33 cellular contexts compared by ENCODE assay signal in genomic region chr10:99419688-99420087, GRCh38. TPM values are rescaled to one million over a fixed set of nuclear protein-coding genes. Genes with fewer than 3 reads are reported as not detected.
DNase-seq lines count a peak whose midpoint lies in the region; ATAC-seq and TF ChIP-seq lines count a peak whose summit lies in the region.
"Had no signal": no experiment of that assay in that cellular context is flagged by ENCODE, and none has a peak within 500 bp of the region (broad histone marks: within the 10 kb centered on the region; RNA-seq: fewer than 3 reads in every experiment).

No MANE protein-coding gene starts in this region.

- H3K36me3 Mint-ChIP-seq in activated T-helper 17 cell treated with anti-CD3 and anti-CD28 coated beads, Interleukin-2, amount 50 U/mL, for 72 hours (ENCODE audit: low read depth) = peaks cover 64% of the 10 kb centered on the region
- H3K36me3 Mint-ChIP-seq in WTC11 = peaks cover 36% of the 10 kb centered on the region
- peaks cover 37% of the 10 kb centered on the region for H3K36me3 Mint-ChIP-seq in activated T-helper 2 cell treated with anti-CD3 and anti-CD28 coated beads, Interferon-gamma antibody, Interleukin-2, Interleukin-4, amounts not matched to agents 10 μg/mL and 5 μg/mL and 100 μg/mL, durations not matched to agents 14 hours and 24 hours and 36 hours (ENCODE audit: low read depth)

- H3K4me1 ChIP-seq in left lung = no peaks in the 10 kb centered on the region
- H3K4me1 ChIP-seq: A549; BE2C; BLaER1; BLaER1 treated with 17β-estradiol and CSF1 and Interleukin-3, amounts not matched to agents 10 nM and 100 nM; Caco-2 had no signal

- ATAC-seq in activated T-helper 17 cell treated with anti-CD3 and anti-CD28 coated beads, Interleukin-2, amount 50 U/mL, for 72 hours (replicated peaks) = no peak
- ATAC-seq in left colon (peak; percentile 55), left lung (peak; percentile 17), WTC11 (no peak)
- ATAC-seq: CD8-positive, alpha-beta T cell had no signal

- POLR2A ChIA-PET in WTC11 (lab: Charles Lee) = no interaction called here

- H3K27ac Mint-ChIP-seq in activated T-helper 17 cell treated with anti-CD3 and anti-CD28 coated beads, Interleukin-2, amount 50 U/mL, for 72 hours = peak overlapping the region; percentile 18
- no peak overlapping the region for H3K27ac Mint-ChIP-seq in WTC11
- H3K27ac Mint-ChIP-seq in activated T-helper 2 cell treated with anti-CD3 and anti-CD28 coated beads, Interferon-gamma antibody, Interleukin-2, Interleukin-4, amounts not matched to agents 10 μg/mL and 5 μg/mL and 100 μg/mL, durations not matched to agents 14 hours and 24 hours and 36 hours = no peak overlapping the region
- H3K27ac Mint-ChIP-seq: B cell; CD4-positive, alpha-beta memory T cell; CD4-positive, alpha-beta T cell; CD4-positive, CD25-positive, alpha-beta regulatory T cell; CD8-positive, alpha-beta T cell had no signal

- no peaks in the 10 kb centered on the region for H3K27me3 Mint-ChIP-seq in activated T-helper 17 cell treated with anti-CD3 and anti-CD28 coated beads, Interleukin-2, amount 50 U/mL, for 72 hours
- no peaks in the 10 kb centered on the region for H3K27me3 Mint-ChIP-seq in WTC11 (ENCODE audit: low read depth)
- no peaks in the 10 kb centered on the region for H3K27me3 Mint-ChIP-seq in activated T-helper 2 cell treated with anti-CD3 and anti-CD28 coated beads, Interferon-gamma antibody, Interleukin-2, Interleukin-4, amounts not matched to agents 10 μg/mL and 5 μg/mL and 100 μg/mL, durations not matched to agents 14 hours and 24 hours and 36 hours (ENCODE audit: low read depth)
- H3K27me3 Mint-ChIP-seq: B cell; CD4-positive, alpha-beta memory T cell; CD4-positive, alpha-beta T cell; CD4-positive, CD25-positive, alpha-beta regulatory T cell; CD8-positive, alpha-beta memory T cell had no signal

- H3K4me3 Mint-ChIP-seq in activated T-helper 17 cell treated with anti-CD3 and anti-CD28 coated beads, Interleukin-2, amount 50 U/mL, for 72 hours = no peak overlapping the region
- no peak overlapping the region for H3K4me3 Mint-ChIP-seq in WTC11
- no peak overlapping the region for H3K4me3 Mint-ChIP-seq in activated T-helper 2 cell treated with anti-CD3 and anti-CD28 coated beads, Interferon-gamma antibody, Interleukin-2, Interleukin-4, amounts not matched to agents 10 μg/mL and 5 μg/mL and 100 μg/mL, durations not matched to agents 14 hours and 24 hours and 36 hours (ENCODE audit: low read depth)
- H3K4me3 Mint-ChIP-seq: B cell; CD14-positive monocyte; CD4-positive, alpha-beta memory T cell; CD4-positive, alpha-beta T cell; CD4-positive, CD25-positive, alpha-beta regulatory T cell; CD8-positive, alpha-beta memory T cell; CD8-positive, alpha-beta T cell had no signal

- peaks cover under 1% of the 10 kb centered on the region for H3K4me1 Mint-ChIP-seq in activated T-helper 17 cell treated with anti-CD3 and anti-CD28 coated beads, Interleukin-2, amount 50 U/mL, for 72 hours
- no peaks in the 10 kb centered on the region; the same call in none of the 2 replicates for H3K4me1 Mint-ChIP-seq in WTC11
- no peaks in the 10 kb centered on the region for H3K4me1 Mint-ChIP-seq in activated T-helper 2 cell treated with anti-CD3 and anti-CD28 coated beads, Interferon-gamma antibody, Interleukin-2, Interleukin-4, amounts not matched to agents 10 μg/mL and 5 μg/mL and 100 μg/mL, durations not matched to agents 14 hours and 24 hours and 36 hours (ENCODE audit: low read depth)
- H3K4me1 Mint-ChIP-seq: CD14-positive monocyte had no signal

- DNase-seq in left colon = no peak
- DNase-seq in left lung = no peak
- no peak for DNase-seq in WTC11 (ENCODE audit: low spot score)
- DNase-seq in activated T-helper 2 cell treated with anti-CD3 and anti-CD28 coated beads, Interferon-gamma antibody, Interleukin-2, Interleukin-4, amounts not matched to agents 10 μg/mL and 5 μg/mL and 100 μg/mL, durations not matched to agents 14 hours and 24 hours and 36 hours (ENCODE audit: low spot score) = no peak
- DNase-seq in UCSD-AML1 (lab: John Stamatoyannopoulos, UW; ENCODE audit: unreplicated experiment) = no peak
- DNase-seq: 8988T; ACHN; AML-193; BE2C; C1 segment of cervical spinal cord; Caco-2; Calu3; CD4-positive, alpha-beta memory T cell; CD4-positive, alpha-beta T cell; CD4-positive, CD25-positive, alpha-beta regulatory T cell; CD8-positive, alpha-beta memory T cell; CD8-positive, alpha-beta T cell; COR-L47; DMS 273 treated with DMSO at 0.1 percent for 48 hours; DMS153; DMS53; DMS79; DMS79 treated with DMSO at 0.1 percent for 48 hours; DND-41; EL had no signal

- H3K27ac ChIP-seq in left lung = no peak overlapping the region
- H3K27ac ChIP-seq: 22Rv1; A549; BLaER1; BLaER1 treated with 17β-estradiol and CSF1 and Interleukin-3, amounts not matched to agents 10 nM and 100 nM; C4-2B had no signal

- no peaks in the 10 kb centered on the region for H3K9me3 ChIP-seq in left lung
- H3K9me3 ChIP-seq: A549, BE2C, Caco-2 had no signal

- CTCF ChIA-PET in WTC11 (lab: Charles Lee) = no interaction called here

- intact Hi-C loops in left colon (cut with DNase I, micrococcal nuclease) = no loop called here
- intact Hi-C loops in left lung (cut with DNase I) = no loop called here
- intact Hi-C loops in activated T-helper 2 cell treated with anti-CD3 and anti-CD28 coated beads, Interferon-gamma antibody, Interleukin-2, Interleukin-4, amounts not matched to agents 10 μg/mL and 5 μg/mL and 100 μg/mL, durations not matched to agents 14 hours and 24 hours and 36 hours (cut with micrococcal nuclease) = no loop called here

- peaks cover 0 to 32% of the 10 kb centered on the region in 2 donors for H3K36me3 ChIP-seq in left lung

- H3K9me3 Mint-ChIP-seq in activated T-helper 17 cell treated with anti-CD3 and anti-CD28 coated beads, Interleukin-2, amount 50 U/mL, for 72 hours = no peaks in the 10 kb centered on the region
- no peaks in the 10 kb centered on the region for H3K9me3 Mint-ChIP-seq in WTC11
- H3K9me3 Mint-ChIP-seq in activated T-helper 2 cell treated with anti-CD3 and anti-CD28 coated beads, Interferon-gamma antibody, Interleukin-2, Interleukin-4, amounts not matched to agents 10 μg/mL and 5 μg/mL and 100 μg/mL, durations not matched to agents 14 hours and 24 hours and 36 hours = no peaks in the 10 kb centered on the region
- H3K9me3 Mint-ChIP-seq: CD4-positive, alpha-beta T cell; CD4-positive, CD25-positive, alpha-beta regulatory T cell; CD8-positive, alpha-beta memory T cell; CD8-positive, alpha-beta T cell had no signal

- TF ChIP-seq CTCF in left lung (IDR thresholded peaks at IDR 0.05) (no peak), WTC11 (IDR thresholded peaks at IDR 0.05) (no peak)

- no peaks in the 10 kb centered on the region for H3K27me3 ChIP-seq in left lung
- H3K27me3 ChIP-seq: BE2C; BLaER1; BLaER1 treated with 17β-estradiol and CSF1 and Interleukin-3, amounts not matched to agents 10 nM and 100 nM had no signal

- H3K4me3 ChIP-seq in left lung = no peak overlapping the region
- H3K4me3 ChIP-seq: A549; BLaER1; BLaER1 treated with 17β-estradiol and CSF1 and Interleukin-3, amounts not matched to agents 10 nM and 100 nM had no signal

TF ChIP-seq in WTC11, 78 proteins besides CTCF, POLR2A, EP300 and RAD21 (continues in another document):
- TF ChIP-seq, protein P1, sequence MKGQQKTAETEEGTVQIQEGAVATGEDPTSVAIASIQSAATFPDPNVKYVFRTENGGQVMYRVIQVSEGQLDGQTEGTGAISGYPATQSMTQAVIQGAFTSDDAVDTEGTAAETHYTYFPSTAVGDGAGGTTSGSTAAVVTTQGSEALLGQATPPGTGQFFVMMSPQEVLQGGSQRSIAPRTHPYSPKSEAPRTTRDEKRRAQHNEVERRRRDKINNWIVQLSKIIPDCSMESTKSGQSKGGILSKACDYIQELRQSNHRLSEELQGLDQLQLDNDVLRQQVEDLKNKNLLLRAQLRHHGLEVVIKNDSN (CRISPR knock-in tag; IDR thresholded peaks at IDR 0.05) = no peak
- TF ChIP-seq FOXK1 (CRISPR knock-in tag; IDR thresholded peaks at IDR 0.05) (no peak), JUN (CRISPR knock-in tag; IDR thresholded peaks at IDR 0.05) (no peak), TCF7 (CRISPR knock-in tag; IDR thresholded peaks at IDR 0.05; ENCODE audit: low read depth) (no peak), FOXP1 (CRISPR knock-in tag; IDR thresholded peaks at IDR 0.05; ENCODE audit: borderline replicate concordance) (no peak), ZNF512 (CRISPR knock-in tag; IDR thresholded peaks at IDR 0.05; ENCODE audit: borderline replicate concordance) (no peak), ERG (CRISPR knock-in tag; IDR thresholded peaks at IDR 0.05) (no peak), SMAD3 (CRISPR knock-in tag; IDR thresholded peaks at IDR 0.05; ENCODE audit: borderline replicate concordance) (no peak), GABPB1 (CRISPR knock-in tag; IDR thresholded peaks at IDR 0.05) (no peak)

RNA-seq across cellular contexts. Expression of gene GOT1, which starts 10.7 kb away (rescaled TPM):
- 10 to 100 TPM; 20.1 to 33.9 TPM for total RNA-seq in activated T-helper 17 cell treated with anti-CD3 and anti-CD28 coated beads, Interleukin-2, amount 50 U/mL, for 72 hours
- total RNA-seq in left colon (100 to 1,000 TPM in 1 of 2 donors, 10 to 100 TPM in 1; 91.5 to 107 TPM), left lung (10 to 100 TPM; 28.0 to 32.4 TPM), WTC11 (2021) (52.9 to 56.8 TPM (median 54.8 TPM) in 3 replicates)
- total RNA-seq in activated T-helper 2 cell treated with anti-CD3 and anti-CD28 coated beads, Interferon-gamma antibody, Interleukin-2, Interleukin-4, amounts not matched to agents 10 μg/mL and 5 μg/mL and 100 μg/mL, durations not matched to agents 14 hours and 24 hours and 36 hours = 30.1 and 35.1 TPM in 2 replicates

Comparison
In these comparisons a context has a peak if more than half of its experiments do, and no peak if none do; other contexts are left out.
1. ATAC-seq: peak in left colon (single experiment) and left lung (single experiment); none in activated T-helper 17 cell treated with anti-CD3 and anti-CD28 coated beads, Interleukin-2, amount 50 U/mL, for 72 hours (single experiment) and WTC11 (single experiment).